Comparison of ENCODE assay signal across 22 cellular contexts in genomic region chr5:79791843-79792242, GRCh38.
A peak's percentile ranks its signal among the peaks of the same experiment; 100 is the strongest.
DNase-seq lines count a peak whose midpoint lies in the region; ATAC-seq, FAIRE-seq and TF ChIP-seq lines count a peak whose summit lies in the region.
"Had no signal": no experiment of that assay in that cellular context is flagged by ENCODE, and none has a peak within 500 bp of the region (broad histone marks: within the 10 kb centered on the region; RNA-seq: fewer than 3 reads in every experiment).

No MANE protein-coding gene starts in this region.

- intact Hi-C loops in Right ventricle myocardium superior (cut with DNase I), result no loop called here
- intact Hi-C loops in cardiac septum (cut with DNase I), result no loop called here

- H3F3A ChIP-seq in MM.1S (ENCODE audit: insufficient read depth, low read length), result no peaks in the 10 kb centered on the region

- peak; percentile 31 for ATAC-seq in Right ventricle myocardium superior (ENCODE audit: poor library complexity)
- peak; percentile 94 for ATAC-seq in left lobe of liver
- no peak for ATAC-seq in GM18873 (IDR thresholded peaks at IDR 0.05; ENCODE audit: low FRiP score, unreplicated experiment)
- ATAC-seq: CD8-positive, alpha-beta T cell; GM12878 had no signal

- H3K27me3 ChIP-seq in MM.1S (replicated peaks; ENCODE audit: insufficient read depth, low read length) (no peaks in the 10 kb centered on the region), small intestine (ENCODE audit: control insufficient read depth in 2 of 2, insufficient read depth in 2 of 2, low read length in 2 of 2) (no peaks in the 10 kb centered on the region)
- H3K27me3 ChIP-seq: BLaER1 treated with 17β-estradiol and CSF1 and Interleukin-3, amounts not matched to agents 10 nM and 100 nM; Peyer's patch had no signal

- no peaks in the 10 kb centered on the region for H3K79me2 ChIP-seq in MM.1S (ENCODE audit: low read length)

- no peak overlapping the region for H3K4me2 ChIP-seq in MM.1S (ENCODE audit: low read depth, low read length)
- H3K4me2 ChIP-seq: BLaER1 treated with 17β-estradiol and CSF1 and Interleukin-3, amounts not matched to agents 10 nM and 100 nM had no signal

- H2AFZ ChIP-seq in MM.1S (ENCODE audit: low read length), result no peak overlapping the region

- H3K9me2 ChIP-seq in MM.1S (replicated peaks; ENCODE audit: insufficient read depth, low read length), result no peaks in the 10 kb centered on the region

- H3K27ac ChIP-seq in MM.1S (ENCODE audit: low read length) (no peak overlapping the region), small intestine (ENCODE audit: low read depth in 1 of 2, low read length in 1 of 2) (no peak overlapping the region), caudate nucleus (ENCODE audit: low read depth, low read length) (no peak overlapping the region)
- H3K27ac ChIP-seq: BLaER1 treated with 17β-estradiol and CSF1 and Interleukin-3, amounts not matched to agents 10 nM and 100 nM; HL-60; Peyer's patch had no signal

- WGBS in small intestine, 3 donors, result 24 to 60% (median 40%) methylated on average over 3 of the region's 3 CpGs

- H3K9me3 ChIP-seq in MM.1S (replicated peaks; ENCODE audit: insufficient read depth, low read length), result no peaks in the 10 kb centered on the region
- no peaks in the 10 kb centered on the region for H3K9me3 ChIP-seq in small intestine (ENCODE audit: control insufficient read depth, low read depth)
- H3K9me3 ChIP-seq: BLaER1 treated with 17β-estradiol and CSF1 and Interleukin-3, amounts not matched to agents 10 nM and 100 nM; Peyer's patch had no signal

- TF ChIP-seq CTCF in MM.1S (IDR thresholded peaks at IDR 0.05; ENCODE audit: low read length), result no peak

- no peak overlapping the region for H3K9ac ChIP-seq in MM.1S (ENCODE audit: low read length)
- H3K9ac ChIP-seq: BLaER1 treated with 17β-estradiol and CSF1 and Interleukin-3, amounts not matched to agents 10 nM and 100 nM had no signal

- no peaks in the 10 kb centered on the region for H4K20me1 ChIP-seq in MM.1S (ENCODE audit: insufficient read depth, low read length)
- H4K20me1 ChIP-seq: BLaER1 treated with 17β-estradiol and CSF1 and Interleukin-3, amounts not matched to agents 10 nM and 100 nM had no signal

- H3K4me1 ChIP-seq in MM.1S (ENCODE audit: low read length) (no peaks in the 10 kb centered on the region), small intestine (ENCODE audit: control insufficient read depth in 2 of 2, insufficient read depth in 1 of 2, low read depth in 1 of 2, low read length in 1 of 2) (no peaks in the 10 kb centered on the region)
- H3K4me1 ChIP-seq: BLaER1 treated with 17β-estradiol and CSF1 and Interleukin-3, amounts not matched to agents 10 nM and 100 nM; Peyer's patch had no signal

- FAIRE-seq in small intestine (lab: Jason Lieb, UNC), result no peak
- FAIRE-seq: GM12878 had no signal

- H3K4me3 ChIP-seq in MM.1S (ENCODE audit: low read length) (no peak overlapping the region), small intestine (ENCODE audit: low read depth in 1 of 2, low read length in 2 of 2) (no peak overlapping the region)
- H3K4me3 ChIP-seq: BLaER1 treated with 17β-estradiol and CSF1 and Interleukin-3, amounts not matched to agents 10 nM and 100 nM; GM12878; Peyer's patch had no signal

- DNase-seq in Right ventricle myocardium superior, result no peak
- DNase-seq in cardiac septum (ENCODE audit: low spot score), result no peak
- DNase-seq in MM.1S, result peak; percentile 70
- peak; percentile 74 for DNase-seq in left lobe of liver (ENCODE audit: low spot score)
- DNase-seq in small intestine, result peak; percentile 43
- no peak for DNase-seq in caudate nucleus (lab: John Stamatoyannopoulos, UW)
- DNase-seq: 8988T; CD8-positive, alpha-beta T cell; DND-41; H9; KG1; NCI-H1105 treated with DMSO at 0.1 percent for 48 hours; NCI-H2081; NCI-H2171; NCI-H345; NCI-H524; NCI-H774; Peyer's patch had no signal

- H3K36me3 ChIP-seq in MM.1S (replicated peaks; ENCODE audit: insufficient read depth, low read length) (no peaks in the 10 kb centered on the region), small intestine (ENCODE audit: control insufficient read depth in 2 of 2, insufficient read depth in 2 of 2, low read length in 2 of 2) (no peaks in the 10 kb centered on the region)
- H3K36me3 ChIP-seq: BLaER1 treated with 17β-estradiol and CSF1 and Interleukin-3, amounts not matched to agents 10 nM and 100 nM; Peyer's patch had no signal

Comparison
In these comparisons a context has a peak if more than half of its experiments do, and no peak if none do; other contexts are left out.
1. DNase-seq: peak in MM.1S (single experiment), left lobe of liver (single experiment) and small intestine (single experiment); none in Right ventricle myocardium superior (single experiment), cardiac septum (single experiment) and caudate nucleus (0 of 61).